In genomic region chr6:13470240-13471140, GRCh38 we compare ENCODE assay signal across 1 cellular context.
TF ChIP-seq lines count a peak whose summit lies in the region.

No MANE protein-coding gene starts in this region.

TF ChIP-seq in GM23338, 12 proteins besides CTCF, POLR2A, EP300 and RAD21 (continued from another document):
- no peak for TF ChIP-seq REST (IDR thresholded peaks at IDR 0.05; ENCODE audit: unreplicated experiment)
- TF ChIP-seq EZH2 (IDR thresholded peaks at IDR 0.05; ENCODE audit: low read depth, unreplicated experiment) = no peak
- no peak for TF ChIP-seq EZH2phosphoT487 (IDR thresholded peaks at IDR 0.05; ENCODE audit: unreplicated experiment)
